ENCODE assay signal across 21 cellular contexts in genomic region chr7:3979956-3980643, GRCh38.
A peak's percentile ranks its signal among the peaks of the same experiment; 100 is the strongest.
DNase-seq lines count a peak whose midpoint lies in the region; ATAC-seq, FAIRE-seq and TF ChIP-seq lines count a peak whose summit lies in the region.
"Had no signal": no experiment of that assay in that cellular context is flagged by ENCODE, and none has a peak within 500 bp of the region (broad histone marks: within the 10 kb centered on the region; RNA-seq: fewer than 3 reads in every experiment).

No MANE protein-coding gene starts in this region.

- TF ChIP-seq EP300 in SK-N-SH (IDR thresholded peaks at IDR 0.05; ENCODE audit: borderline replicate concordance in 1 of 2, low read depth in 1 of 2, low read length in 1 of 2) = peak in 1 of 2 experiments; percentile 63; a peak in 1 of 4 replicates

- H3K36me3 ChIP-seq in SK-N-SH (replicated peaks in 1 of 2; ENCODE audit: control insufficient read depth in 1 of 2, insufficient read depth in 2 of 2, low read length in 1 of 2) (no peaks in the 10 kb centered on the region), endothelial cell of umbilical vein (ENCODE audit: control insufficient read depth in 2 of 2, extremely low read depth in 1 of 2, insufficient read depth in 2 of 2, low read length in 2 of 2) (no peaks in the 10 kb centered on the region), mesodermal cell (ENCODE audit: control insufficient read depth, insufficient read depth, low read length) (no peaks in the 10 kb centered on the region)

- no peak; the same call in 1 of the 2 replicates for TF ChIP-seq RAD21 in SK-N-SH (IDR thresholded peaks at IDR 0.05; ENCODE audit: low read length)

- intact Hi-C loops in endothelial cell of umbilical vein (cut with micrococcal nuclease) = no loop called here

- no peaks in the 10 kb centered on the region for H3K9me3 Mint-ChIP-seq in activated CD4-positive, alpha-beta T cell treated with anti-CD3 and anti-CD28 coated beads, Interleukin-2, amount 10 ng/mL, durations not matched to agents 7 days and 5 days
- H3K9me3 Mint-ChIP-seq: CD4-positive, alpha-beta memory T cell; neural crest cell had no signal

- H3K9ac ChIP-seq in SK-N-SH (no peak overlapping the region), endothelial cell of umbilical vein (replicated peaks; ENCODE audit: extremely low read depth, insufficient read depth, low read length) (peak overlapping the region; percentile 0)

- H4K20me1 ChIP-seq in SK-N-SH (ENCODE audit: insufficient read depth) (no peaks in the 10 kb centered on the region), endothelial cell of umbilical vein (replicated peaks; ENCODE audit: control insufficient read depth, extremely low read depth, insufficient read depth, low read length) (no peaks in the 10 kb centered on the region)

- H3K4me1 ChIP-seq in SK-N-SH (ENCODE audit: control insufficient read depth in 1 of 2, insufficient read depth in 2 of 2, low read depth in 1 of 2, low read length in 1 of 2) = peaks cover 0 to 14% of the 10 kb centered on the region in 2 experiments; a peak in 2 of 4 replicates
- peaks cover 11% of the 10 kb centered on the region for H3K4me1 ChIP-seq in endothelial cell of umbilical vein (ENCODE audit: control insufficient read depth, extremely low read depth, insufficient read depth, low read length)
- H3K4me1 ChIP-seq in mesodermal cell (ENCODE audit: control insufficient read depth, insufficient read depth, low read length, poor library complexity, severe bottlenecking) = no peaks in the 10 kb centered on the region
- H3K4me1 ChIP-seq: testis had no signal

- DNase-seq in ELF-1 (ENCODE audit: low read depth, low spot score) (peak; percentile 41), SK-N-SH (peak; percentile 69), endothelial cell of umbilical vein (ENCODE audit: low read depth, low spot score) (peak; percentile 78), omental fat pad (ENCODE audit: low spot score) (no peak)
- DNase-seq in activated CD4-positive, alpha-beta T cell treated with anti-CD3 and anti-CD28 coated beads, Interleukin-2, amount 10 ng/mL, durations not matched to agents 7 days and 5 days = no peak
- DNase-seq: activated CD4-positive, alpha-beta T cell treated with anti-CD3 and anti-CD28 coated beads, Interleukin-2, amount 50 U/mL, for 4 hours; activated naive CD4-positive, alpha-beta T cell; activated T-cell treated with anti-CD3 and anti-CD28 coated beads for 4 hours; CD4-positive, alpha-beta memory T cell; DMS53; midbrain; NCI-H1417; NCI-H2171; NCI-H748 treated with DMSO at 0.1 percent for 48 hours; Right ventricle myocardium superior; T-helper 1 cell; testis had no signal

- 10% methylated on average over 8 of the region's 8 CpGs for WGBS in SK-N-SH (ENCODE audit: low lambda C conversion rate)
- 33 to 38% methylated on average over 1 to 2 of the region's 8 CpGs for WGBS in mesodermal cell (ENCODE audit: insufficient coverage in 2 of 2), 2 experiments

- no peaks in the 10 kb centered on the region for H3K27me3 ChIP-seq in SK-N-SH (ENCODE audit: insufficient read depth)
- no peaks in the 10 kb centered on the region for H3K27me3 ChIP-seq in endothelial cell of umbilical vein (ENCODE audit: control insufficient read depth in 2 of 2, insufficient read depth in 2 of 2, low read length in 2 of 2)
- H3K27me3 ChIP-seq: testis had no signal

- H3K4me3 Mint-ChIP-seq in activated CD4-positive, alpha-beta T cell treated with anti-CD3 and anti-CD28 coated beads, Interleukin-2, amount 10 ng/mL, durations not matched to agents 7 days and 5 days = no peak overlapping the region
- H3K4me3 Mint-ChIP-seq: CD4-positive, alpha-beta memory T cell; neural crest cell had no signal

- H3K9me3 ChIP-seq in SK-N-SH (no peaks in the 10 kb centered on the region), endothelial cell of umbilical vein (replicated peaks; ENCODE audit: control insufficient read depth, insufficient read depth, low read length) (no peaks in the 10 kb centered on the region), mesodermal cell (ENCODE audit: control insufficient read depth, low read length) (peaks cover 4% of the 10 kb centered on the region)
- H3K9me3 ChIP-seq: testis had no signal

- peak; percentile 87 for FAIRE-seq in endothelial cell of umbilical vein (lab: Jason Lieb, UNC)

- no peak for TF ChIP-seq POLR2A in endothelial cell of umbilical vein (IDR thresholded peaks at IDR 0.05; ENCODE audit: low read depth, low read length)

- H3K36me3 Mint-ChIP-seq in activated CD4-positive, alpha-beta T cell treated with anti-CD3 and anti-CD28 coated beads, Interleukin-2, amount 10 ng/mL, durations not matched to agents 7 days and 5 days (ENCODE audit: low read depth) = no peaks in the 10 kb centered on the region
- H3K36me3 Mint-ChIP-seq: CD4-positive, alpha-beta memory T cell had no signal

- CTCF ChIA-PET in SK-N-SH (lab: Yijun Ruan, JAX) (interaction anchor here (1.2 to 1.9 kb wide), 6 partner anchors 10 to 498 kb away, joined by 3 to 5 read pairs (median 4); no protein-coding TSS in a partner anchor), endothelial cell of umbilical vein (lab: Charles Lee) (interaction anchor here (0.9 kb wide), 1 partner anchor 15 kb away, joined by 3 read pairs; no protein-coding TSS in a partner anchor)
- CTCF ChIA-PET in activated CD4-positive, alpha-beta T cell treated with anti-CD3 and anti-CD28 coated beads, Interleukin-2, amount 10 ng/mL, durations not matched to agents 7 days and 5 days (lab: Charles Lee) = no interaction called here

- POLR2A ChIA-PET in SK-N-SH (lab: Yijun Ruan, JAX) = no interaction called here
- POLR2A ChIA-PET in endothelial cell of umbilical vein (lab: Charles Lee) = interaction anchor here (0.5 kb wide), 1 partner anchor 33 kb away, joined by 11 read pairs; no protein-coding TSS in a partner anchor
- POLR2A ChIA-PET in activated CD4-positive, alpha-beta T cell treated with anti-CD3 and anti-CD28 coated beads, Interleukin-2, amount 10 ng/mL, durations not matched to agents 7 days and 5 days (lab: Charles Lee) = no interaction called here

- H2AFZ ChIP-seq in SK-N-SH (ENCODE audit: low read depth) = no peak overlapping the region
- H2AFZ ChIP-seq in endothelial cell of umbilical vein (ENCODE audit: low read depth, low read length) = no peak overlapping the region

- no peak for TF ChIP-seq CTCF in SK-N-SH (IDR thresholded peaks at IDR 0.05)
- no peak for TF ChIP-seq CTCF in endothelial cell of umbilical vein (IDR thresholded peaks at IDR 0.05; ENCODE audit: extremely low read depth in 1 of 2, insufficient read depth in 1 of 2, low read depth in 1 of 2, low read length in 2 of 2)
- no peak for TF ChIP-seq CTCF in omental fat pad (IDR thresholded peaks at IDR 0.05)

- H3K27ac Mint-ChIP-seq in activated CD4-positive, alpha-beta T cell treated with anti-CD3 and anti-CD28 coated beads, Interleukin-2, amount 10 ng/mL, durations not matched to agents 7 days and 5 days = no peak overlapping the region
- H3K27ac Mint-ChIP-seq: CD4-positive, alpha-beta memory T cell had no signal

- no peaks in the 10 kb centered on the region for H3K27me3 Mint-ChIP-seq in activated CD4-positive, alpha-beta T cell treated with anti-CD3 and anti-CD28 coated beads, Interleukin-2, amount 10 ng/mL, durations not matched to agents 7 days and 5 days
- H3K27me3 Mint-ChIP-seq: CD4-positive, alpha-beta memory T cell had no signal

- H3K79me2 ChIP-seq in SK-N-SH (ENCODE audit: insufficient read depth) = no peaks in the 10 kb centered on the region
- no peaks in the 10 kb centered on the region for H3K79me2 ChIP-seq in endothelial cell of umbilical vein (ENCODE audit: control insufficient read depth, insufficient read depth, low read length)

- no peaks in the 10 kb centered on the region for H3K9me2 ChIP-seq in SK-N-SH

- H3K9me1 ChIP-seq in endothelial cell of umbilical vein (replicated peaks; ENCODE audit: control insufficient read depth, extremely low read depth, insufficient read depth, low read length) = no peaks in the 10 kb centered on the region

- no peak for ATAC-seq in omental fat pad (ENCODE audit: low FRiP score)
- no peak for ATAC-seq in esophagus mucosa
- no peak for ATAC-seq in GM21515 (IDR thresholded peaks at IDR 0.05; ENCODE audit: unreplicated experiment)

- no peaks in the 10 kb centered on the region for H3K4me1 Mint-ChIP-seq in activated CD4-positive, alpha-beta T cell treated with anti-CD3 and anti-CD28 coated beads, Interleukin-2, amount 10 ng/mL, durations not matched to agents 7 days and 5 days

- H3K4me3 ChIP-seq in SK-N-SH (ENCODE audit: low read depth in 2 of 2, low read length in 1 of 2) (no peak overlapping the region), endothelial cell of umbilical vein (replicated peaks in 1 of 3; ENCODE audit: insufficient read depth in 1 of 3, low read depth in 1 of 3, low read length in 3 of 3) (no peak overlapping the region), mesodermal cell (ENCODE audit: extremely low read depth, insufficient read depth, low read length, poor library complexity, severe bottlenecking) (no peak overlapping the region)
- H3K4me3 ChIP-seq: testis had no signal

- H3K4me2 ChIP-seq in SK-N-SH = no peak overlapping the region
- peak overlapping the region; percentile 52 for H3K4me2 ChIP-seq in endothelial cell of umbilical vein (ENCODE audit: insufficient read depth, low read length)

- BruUV-seq in endothelial cell of umbilical vein (replicated peaks; lab: Mats Ljungman, UMichigan) = no TSS peak

- dilution Hi-C loops in endothelial cell of umbilical vein (cut with MboI; ENCODE audit: extremely low pct_ligation_motif_present, low sequenced_read_pairs) = no loop called here

- no peaks in the 10 kb centered on the region for H3F3A ChIP-seq in SK-N-SH (replicated peaks; ENCODE audit: insufficient read depth)

- peak overlapping the region in 1 of 2 experiments; percentile 68; a peak in 1 of 4 replicates for H3K27ac ChIP-seq in SK-N-SH (ENCODE audit: low read depth in 2 of 2, low read length in 1 of 2)
- peak overlapping the region; percentile 28 for H3K27ac ChIP-seq in endothelial cell of umbilical vein (ENCODE audit: insufficient read depth, low read depth, low read length)
- H3K27ac ChIP-seq in mesodermal cell (ENCODE audit: low read depth, low read length, severe bottlenecking) = peak overlapping the region; percentile 74
- H3K27ac ChIP-seq: testis had no signal

TF ChIP-seq in SK-N-SH, 30 proteins besides CTCF, POLR2A, EP300 and RAD21 (continues in another document):
- TF ChIP-seq FOXM1 (IDR thresholded peaks at IDR 0.05; ENCODE audit: low read depth) = no peak
- peak; percentile 88 for TF ChIP-seq GATA2 (CRISPR knock-in tag; IDR thresholded peaks at IDR 0.05)

TF ChIP-seq in endothelial cell of umbilical vein, 7 proteins besides CTCF, POLR2A, EP300 and RAD21 (continues in another document):
- TF ChIP-seq JUN (IDR thresholded peaks at IDR 0.05; ENCODE audit: borderline replicate concordance, insufficient read depth, insufficient read length, low read depth) (peak; percentile 39), EZH2 (IDR thresholded peaks at IDR 0.05; ENCODE audit: borderline replicate concordance, low read depth, low read length, severe bottlenecking) (no peak), GATA2 (IDR thresholded peaks at IDR 0.05; ENCODE audit: insufficient read depth, insufficient read length, low read depth, low read length) (peak; percentile 95), POLR2AphosphoS5 (IDR thresholded peaks at IDR 0.05; ENCODE audit: insufficient read depth, low read depth, low read length) (peak; percentile 36), MYC (IDR thresholded peaks at IDR 0.05; ENCODE audit: low read depth, low read length) (no peak)

Comparison
In these comparisons a context has a peak if more than half of its experiments do, and no peak if none do; other contexts are left out.
1. DNase-seq: peak in ELF-1 (single experiment), SK-N-SH (single experiment) and endothelial cell of umbilical vein (single experiment); none in omental fat pad (single experiment) and activated CD4-positive, alpha-beta T cell treated with anti-CD3 and anti-CD28 coated beads, Interleukin-2, amount 10 ng/mL, durations not matched to agents 7 days and 5 days (single experiment).